ENCODE assay signal across 15 cellular contexts in the genomic region with DNA sequence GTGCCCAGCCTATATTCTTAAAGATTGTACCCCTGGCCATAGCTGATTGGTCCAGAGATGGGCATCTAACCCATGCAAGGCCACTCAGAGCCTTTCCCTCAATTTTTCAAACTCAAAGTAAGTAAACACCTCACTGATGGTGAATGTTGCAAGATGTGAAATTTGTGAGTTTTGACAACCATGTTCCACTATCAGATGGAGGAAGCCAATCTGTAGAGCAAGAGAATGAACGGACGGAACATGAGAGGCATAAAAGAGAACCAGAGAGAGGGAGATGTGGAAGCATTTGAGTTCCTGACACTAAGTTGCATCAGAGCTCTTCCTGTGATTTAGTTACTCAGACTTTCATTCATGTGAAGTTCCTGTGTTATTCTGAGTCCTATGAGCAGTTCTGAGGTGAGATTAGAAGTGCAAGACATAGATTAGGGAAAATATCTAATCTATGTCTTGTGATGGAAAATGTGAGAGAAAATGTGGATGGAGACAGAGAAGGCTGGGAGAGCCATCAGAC.
"Had no signal": no experiment of that assay in that cellular context is flagged by ENCODE, and none has a peak within 500 bp of the region (broad histone marks: within the 10 kb centered on the region; RNA-seq: fewer than 3 reads in every experiment).

No MANE protein-coding gene starts in this region.

- H3K9me3 ChIP-seq: lower lobe of right lung, psoas muscle, sigmoid colon had no signal

- H3K36me3 Mint-ChIP-seq: activated naive CD4-positive, alpha-beta T cell treated with anti-CD3 and anti-CD28 coated beads, Interleukin-2, amount 50 U/mL, for 24 hours; naive thymus-derived CD4-positive, alpha-beta T cell had no signal

- ATAC-seq: lower lobe of right lung; naive thymus-derived CD4-positive, alpha-beta T cell; psoas muscle had no signal

- H3K27ac Mint-ChIP-seq: activated naive CD4-positive, alpha-beta T cell treated with anti-CD3 and anti-CD28 coated beads, Interleukin-2, amount 50 U/mL, for 24 hours; activated T-helper 2 cell treated with anti-CD3 and anti-CD28 coated beads, Interferon-gamma antibody, Interleukin-2, Interleukin-4, amounts not matched to agents 10 μg/mL and 5 μg/mL and 100 μg/mL, durations not matched to agents 14 hours and 24 hours and 36 hours; naive thymus-derived CD4-positive, alpha-beta T cell had no signal

- H3K27ac ChIP-seq: brain microvascular endothelial cell, lower lobe of right lung, psoas muscle, sigmoid colon had no signal

- H3K27me3 ChIP-seq: brain microvascular endothelial cell, sigmoid colon had no signal

- H3K4me3 ChIP-seq: lower lobe of right lung, psoas muscle, sigmoid colon had no signal

- H3K4me3 Mint-ChIP-seq: activated naive CD4-positive, alpha-beta T cell treated with anti-CD3 and anti-CD28 coated beads, Interleukin-2, amount 50 U/mL, for 24 hours; naive thymus-derived CD4-positive, alpha-beta T cell had no signal

- H3K4me1 Mint-ChIP-seq: activated naive CD4-positive, alpha-beta T cell treated with anti-CD3 and anti-CD28 coated beads, Interleukin-2, amount 50 U/mL, for 24 hours had no signal

- H3K36me3 ChIP-seq: brain microvascular endothelial cell, lower lobe of right lung, sigmoid colon had no signal

- DNase-seq: activated CD4-positive, alpha-beta T cell treated with anti-CD3 and anti-CD28 coated beads, Interleukin-2, amount 50 U/mL, for 1 hour; activated T-cell treated with anti-CD3 and anti-CD28 coated beads for 4 hours; amniotic stem cell; brain microvascular endothelial cell; hippocampal formation; lower lobe of right lung; naive thymus-derived CD4-positive, alpha-beta T cell; occipital lobe; psoas muscle; sigmoid colon; stimulated activated CD4-positive, alpha-beta T cell treated with anti-CD3 and anti-CD28 coated beads, Interleukin-12 subunit alpha, Interleukin-12 subunit beta, amount 100 ng/mL, for 4 hours; stimulated activated naive CD4-positive, alpha-beta T cell; T-helper 2 cell had no signal

- H3K4me1 ChIP-seq: lower lobe of right lung, psoas muscle, sigmoid colon had no signal

- H3K9me3 Mint-ChIP-seq: activated naive CD4-positive, alpha-beta T cell treated with anti-CD3 and anti-CD28 coated beads, Interleukin-2, amount 50 U/mL, for 24 hours; activated T-helper 2 cell treated with anti-CD3 and anti-CD28 coated beads, Interferon-gamma antibody, Interleukin-2, Interleukin-4, amounts not matched to agents 10 μg/mL and 5 μg/mL and 100 μg/mL, durations not matched to agents 14 hours and 24 hours and 36 hours had no signal
